27 cellular contexts compared by ENCODE assay signal in genomic region chr6:97473979-97474378, GRCh38.
"Had no signal": no experiment of that assay in that cellular context is flagged by ENCODE, and none has a peak within 500 bp of the region (broad histone marks: within the 10 kb centered on the region; RNA-seq: fewer than 3 reads in every experiment).

No MANE protein-coding gene starts in this region.

- H3K27me3 ChIP-seq: adrenal gland, breast epithelium, SJCRH30 had no signal

- H3K9me3 Mint-ChIP-seq: activated naive CD8-positive, alpha-beta T cell treated with anti-CD3 and anti-CD28 coated beads, Interleukin-2, amount 10 ng/mL, durations not matched to agents 7 days and 5 days; T-helper 1 cell treated with Interleukin-12 subunit alpha and Interleukin-12 subunit beta and Interleukin-4 antibody, amounts not matched to agents 30 μg/mL and 1 μg/mL, for 36 hours had no signal

- H3K27ac Mint-ChIP-seq: activated CD8-positive, alpha-beta T cell treated with anti-CD3 and anti-CD28 coated beads, Interleukin-2, amount 10 ng/mL, durations not matched to agents 7 days and 5 days; activated naive CD8-positive, alpha-beta T cell treated with anti-CD3 and anti-CD28 coated beads, Interleukin-2, amount 10 ng/mL, durations not matched to agents 7 days and 5 days; T-helper 1 cell treated with Interleukin-12 subunit alpha and Interleukin-12 subunit beta and Interleukin-4 antibody, amounts not matched to agents 30 μg/mL and 1 μg/mL, for 36 hours had no signal

- H3K4me3 Mint-ChIP-seq: activated CD8-positive, alpha-beta T cell treated with anti-CD3 and anti-CD28 coated beads, Interleukin-2, amount 10 ng/mL, durations not matched to agents 7 days and 5 days; activated naive CD8-positive, alpha-beta T cell treated with anti-CD3 and anti-CD28 coated beads, Interleukin-2, amount 10 ng/mL, durations not matched to agents 7 days and 5 days; T-helper 1 cell treated with Interleukin-12 subunit alpha and Interleukin-12 subunit beta and Interleukin-4 antibody, amounts not matched to agents 30 μg/mL and 1 μg/mL, for 36 hours had no signal

- H3K36me3 Mint-ChIP-seq: activated naive CD8-positive, alpha-beta T cell treated with anti-CD3 and anti-CD28 coated beads, Interleukin-2, amount 10 ng/mL, durations not matched to agents 7 days and 5 days had no signal

- H3K4me1 ChIP-seq: adrenal gland, breast epithelium, SJCRH30 had no signal

- ATAC-seq: activated CD4-positive, CD25-positive, alpha-beta regulatory T cell treated with anti-CD3 and anti-CD28 coated beads, Interleukin-2, amount 50 U/mL, for 24 hours; activated CD8-positive, alpha-beta T cell treated with anti-CD3 and anti-CD28 coated beads, Interleukin-2, amount 10 ng/mL, durations not matched to agents 7 days and 5 days had no signal

- H3K9me3 ChIP-seq: adrenal gland, breast epithelium, SJCRH30 had no signal

- DNase-seq: activated CD4-positive, alpha-beta T cell treated with anti-CD3 and anti-CD28 coated beads for 48 hours; activated CD4-positive, alpha-beta T cell treated with anti-CD3 and anti-CD28 coated beads, Interleukin-2, amount 50 U/mL, for 4 hours; activated CD8-positive, alpha-beta memory T cell treated with anti-CD3 and anti-CD28 coated beads, Interleukin-2, amount 50 U/mL, for 48 hours; activated CD8-positive, alpha-beta T cell treated with anti-CD3 and anti-CD28 coated beads, Interleukin-2, amount 10 ng/mL, durations not matched to agents 7 days and 5 days; activated naive CD4-positive, alpha-beta T cell treated with anti-CD3 and anti-CD28 coated beads, Interleukin-2, amount 50 U/mL, for 16 hours; activated naive CD8-positive, alpha-beta T cell treated with anti-CD3 and anti-CD28 coated beads, Interleukin-2, amount 10 ng/mL, durations not matched to agents 7 days and 5 days; activated T-cell treated with anti-CD3 and anti-CD28 coated beads, Interleukin-2, amount 50 U/mL, for 1 hour; adrenal gland; anterior cingulate cortex; caudate nucleus; MV-4-11; NCI-H1092 treated with DMSO at 0.1 percent for 48 hours; NCI-H1417 treated with DMSO at 0.1 percent for 48 hours; NCI-H1694; NCI-H2029; NCI-H2107; NCI-H2171 treated with DMSO at 0.1 percent for 48 hours; NCI-H345; NCI-H510A; NCI-H69; Right ventricle myocardium superior; RPMI8226; SJCRH30 had no signal

- H3K4me1 Mint-ChIP-seq: activated naive CD8-positive, alpha-beta T cell treated with anti-CD3 and anti-CD28 coated beads, Interleukin-2, amount 10 ng/mL, durations not matched to agents 7 days and 5 days had no signal

- H3K36me3 ChIP-seq: adrenal gland, breast epithelium, SJCRH30 had no signal

- H3K4me3 ChIP-seq: adrenal gland, breast epithelium, coronary artery, SJCRH30 had no signal

- H3K27ac ChIP-seq: adrenal gland, breast epithelium, coronary artery, SJCRH30 had no signal
